In the genomic region with DNA sequence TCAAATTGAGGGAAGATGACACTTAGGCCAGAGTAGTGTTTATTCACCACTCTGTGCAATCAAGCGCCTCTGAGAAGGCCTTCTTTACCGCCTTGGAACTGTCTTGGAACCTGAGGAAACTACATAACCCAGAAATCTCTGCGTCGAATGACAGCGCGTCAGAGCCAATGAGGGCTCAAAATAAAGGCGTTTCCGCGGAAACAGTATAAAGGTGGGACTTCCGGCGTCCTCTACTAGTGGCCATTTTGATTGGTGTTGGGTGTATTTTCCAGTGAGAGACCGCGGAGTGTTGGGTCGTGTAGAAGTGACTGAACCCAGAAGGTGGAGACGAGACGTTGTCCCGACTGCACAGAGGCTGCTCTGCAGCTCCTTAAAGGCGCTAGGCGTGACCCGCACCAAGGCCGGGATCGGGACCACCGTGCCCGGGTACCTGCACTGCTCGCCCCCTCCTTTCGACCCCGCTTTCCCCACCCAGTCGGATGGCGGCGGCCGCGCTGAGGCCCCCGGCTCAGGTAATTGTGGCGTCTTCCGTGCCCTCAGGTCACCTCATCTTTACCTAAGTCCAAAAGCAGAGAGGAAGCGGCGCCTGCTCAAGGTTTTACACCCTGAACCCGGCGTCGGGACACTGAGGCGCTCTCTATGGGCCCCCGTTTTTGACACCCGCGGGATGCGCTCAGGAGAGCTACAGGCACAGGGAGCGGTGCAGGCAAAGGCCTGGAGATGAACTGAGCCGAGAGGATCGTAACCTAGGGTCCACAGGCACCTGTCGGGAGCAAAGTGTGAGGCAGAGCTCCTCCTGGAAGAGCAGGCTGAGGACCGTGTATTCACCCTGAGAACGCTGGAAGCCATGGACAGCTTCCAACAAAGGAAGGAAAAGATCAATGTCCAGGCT, we compare ENCODE assay signal across 8 cellular contexts. TPM values are rescaled to one million over a fixed set of nuclear protein-coding genes. Genes with fewer than 3 reads are reported as not detected.
A peak's percentile ranks its signal among the peaks of the same experiment; 100 is the strongest.
DNase-seq lines count a peak whose midpoint lies in the region; ATAC-seq and TF ChIP-seq lines count a peak whose summit lies in the region.

TSS of gene ZNF776 (plus strand) at position 236 of the 892 bp plus-strand sequence. CDS start at position 480, 244 bp downstream.

- intact Hi-C loops in left ventricle myocardium inferior (cut with micrococcal nuclease): no loop called here
- intact Hi-C loops in posterior vena cava (cut with DNase I): loop anchor here in 1 of 2 donors (5.0 kb wide), 1 partner anchor 1510 kb away; no protein-coding TSS in a partner anchor
- intact Hi-C loops in upper lobe of right lung (cut with DNase I): no loop called here

- H3K4me1 ChIP-seq in left ventricle myocardium inferior: peaks cover 44% of the 10 kb centered on the region
- peaks cover 14% of the 10 kb centered on the region for H3K4me1 ChIP-seq in upper lobe of right lung

- DNase-seq in GM13976 (ENCODE audit: low spot score): peak; percentile 92
- peak; percentile 62 for DNase-seq in NCI-H1417 treated with DMSO at 0.1 percent for 48 hours (lab: John Stamatoyannopoulos, UW)
- peak; percentile 71 for DNase-seq in T follicular helper cell (ENCODE audit: low read depth)
- peak; percentile 74 for DNase-seq in amniotic stem cell (lab: John Stamatoyannopoulos, UW)
- DNase-seq in left ventricle myocardium inferior: peak; percentile 78
- peak; percentile 92 for DNase-seq in posterior vena cava (ENCODE audit: low spot score)
- DNase-seq in upper lobe of right lung: peak; percentile 80

- H3K36me3 ChIP-seq in left ventricle myocardium inferior (peaks cover 40% of the 10 kb centered on the region), upper lobe of right lung (peaks cover 19% of the 10 kb centered on the region)

- in situ Hi-C loops in GM13976 (cut with MboI; ENCODE audit: low sequenced_read_pairs, unreplicated experiment): no loop called here

- H3K27me3 ChIP-seq in left ventricle myocardium inferior (ENCODE audit: low read depth) (no peaks in the 10 kb centered on the region), upper lobe of right lung (no peaks in the 10 kb centered on the region)

- peaks cover 40% of the 10 kb centered on the region for H3K9me3 ChIP-seq in left ventricle myocardium inferior (replicated peaks)
- H3K9me3 ChIP-seq in upper lobe of right lung: peaks cover 9% of the 10 kb centered on the region

- TF ChIP-seq CTCF in GM13976 (IDR thresholded peaks at IDR 0.05; ENCODE audit: borderline replicate concordance, control extremely low read depth, extremely low read depth, insufficient read depth, missing control alignments) (no peak), left ventricle myocardium inferior (IDR thresholded peaks at IDR 0.05; ENCODE audit: borderline replicate concordance) (no peak), upper lobe of right lung (IDR thresholded peaks at IDR 0.05) (no peak)

- peak within 1 kb of the TSS; percentile 91 for H3K27ac ChIP-seq in left ventricle myocardium inferior (replicated peaks)
- peak within 1 kb of the TSS; percentile 92 for H3K27ac ChIP-seq in upper lobe of right lung

- ATAC-seq in HG02798 (IDR thresholded peaks at IDR 0.05; ENCODE audit: poor library complexity, unreplicated experiment) (peak; percentile 98), upper lobe of right lung (peak; percentile 99)

- peak within 1 kb of the TSS; percentile 90 for H3K4me3 ChIP-seq in left ventricle myocardium inferior
- H3K4me3 ChIP-seq in upper lobe of right lung: peak within 1 kb of the TSS; percentile 91

RNA-seq across cellular contexts. Expression of gene ZNF776, which starts in this region (rescaled TPM):
- total RNA-seq in left ventricle myocardium inferior (12.9 TPM), posterior vena cava (10 to 100 TPM in 1 of 2 donors, 1 to 10 TPM in 1; 9.4 to 11.1 TPM), upper lobe of right lung (15.1 TPM)

Comparison
In these comparisons a context has a peak if more than half of its experiments do, and no peak if none do; other contexts are left out.
1. Peak in every context shown above with its lines: DNase-seq, ATAC-seq, H3K4me3 ChIP-seq and H3K27ac ChIP-seq.